Comparison of ENCODE assay signal across 1 cellular context in genomic region chrX:153669174-153669890, GRCh38.
TF ChIP-seq lines count a peak whose summit lies in the region.

No MANE protein-coding gene starts in this region.

TF ChIP-seq in HepG2, 621 proteins besides CTCF, POLR2A, EP300 and RAD21:
- TF ChIP-seq STAG1 (CRISPR knock-in tag; IDR thresholded peaks at IDR 0.05): peak; percentile 50
- TF ChIP-seq ZBTB7A (CRISPR knock-in tag; IDR thresholded peaks at IDR 0.05): peak; percentile 28; the same call in 1 of the 2 replicates
- peak; percentile 65; the same call in 1 of the 2 replicates for TF ChIP-seq HNRNPL (IDR thresholded peaks at IDR 0.05; ENCODE audit: low read depth, low read length)
- no peak for TF ChIP-seq HES4 (CRISPR knock-in tag; IDR thresholded peaks at IDR 0.05; ENCODE audit: borderline replicate concordance)
- 0 out of 2 replicates have a peak, but pooled peaks have one; percentile 55 for TF ChIP-seq ZBTB7B (CRISPR knock-in tag; IDR thresholded peaks at IDR 0.05)
- peak; percentile 10; the same call in 1 of the 2 replicates for TF ChIP-seq SMC3 (IDR thresholded peaks at IDR 0.05; ENCODE audit: low read length)
- peak; percentile 30; the same call in 1 of the 2 replicates for TF ChIP-seq NFKB2 (CRISPR knock-in tag; IDR thresholded peaks at IDR 0.05; ENCODE audit: borderline replicate concordance)
- no peak for TF ChIP-seq NR2F1 (CRISPR knock-in tag; IDR thresholded peaks at IDR 0.05)
- TF ChIP-seq ZNF263 (CRISPR knock-in tag; IDR thresholded peaks at IDR 0.05): 0 out of 2 replicates have a peak, but pooled peaks have one; percentile 26
- TF ChIP-seq ZNF333 (CRISPR knock-in tag; IDR thresholded peaks at IDR 0.05; ENCODE audit: borderline replicate concordance): no peak
